ENCODE assay signal across 27 cellular contexts in the genomic region with DNA sequence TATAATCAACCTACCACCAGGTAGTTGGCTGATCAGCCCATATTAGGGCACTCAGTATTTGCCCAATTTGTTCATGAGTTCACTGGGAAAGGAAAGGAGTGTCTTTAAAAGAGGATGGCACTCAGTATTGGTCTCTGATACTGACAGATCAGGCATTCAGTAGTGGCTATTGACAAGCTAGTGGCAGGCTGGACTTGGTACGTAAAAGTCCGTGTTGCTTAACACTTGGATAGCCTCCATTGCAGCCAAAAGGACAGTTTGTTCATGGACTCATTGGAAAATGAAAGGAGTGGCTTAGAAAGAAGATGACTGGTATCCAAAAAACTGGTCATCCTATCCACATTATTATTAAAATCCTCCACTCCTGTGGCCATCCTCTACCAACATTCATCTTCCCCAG.
"Had no signal": no experiment of that assay in that cellular context is flagged by ENCODE, and none has a peak within 500 bp of the region (broad histone marks: within the 10 kb centered on the region; RNA-seq: fewer than 3 reads in every experiment).

No MANE protein-coding gene starts in this region.

- H3K9me3 ChIP-seq: gastroesophageal sphincter, heart right ventricle, neutrophil, prostate gland, right atrium auricular region, spleen, testis, tibial artery, upper lobe of left lung, uterus had no signal

- H2AFZ ChIP-seq: parathyroid adenoma had no signal

- DNase-seq: dorsolateral prefrontal cortex; effector CD4-positive, alpha-beta T cell; foreskin keratinocyte; glutamatergic neuron; heart right ventricle; hypothalamus; immature natural killer cell; islet precursor cell; kidney glomerular epithelial cell; left colon; left ventricle myocardium superior; natural killer cell; spleen; stimulated activated CD4-positive, alpha-beta T cell treated with anti-CD3 and anti-CD28 coated beads, Interleukin-4, amount 100 ng/mL, for 4 hours; stimulated activated naive CD8-positive, alpha-beta T cell treated with anti-CD3 and anti-CD28 coated beads, Interleukin-15, Interleukin-2, amounts not matched to agents 100 U/mL and 50 U/mL, for 24 hours; testis; upper lobe of left lung; uterus had no signal

- H3K36me3 ChIP-seq: gastroesophageal sphincter, heart right ventricle, neutrophil, prostate gland, right atrium auricular region, spleen, tibial artery, upper lobe of left lung, uterus had no signal

- H3K27ac ChIP-seq: foreskin keratinocyte, gastroesophageal sphincter, heart right ventricle, neutrophil, parathyroid adenoma, prostate gland, right atrium auricular region, skin epidermis, spleen, testis, tibial artery, upper lobe of left lung, uterus had no signal

- H3K27me3 ChIP-seq: dorsolateral prefrontal cortex, foreskin keratinocyte, gastroesophageal sphincter, heart right ventricle, neutrophil, right atrium auricular region, spleen, testis, tibial artery, upper lobe of left lung, uterus had no signal

- H3K4me3 ChIP-seq: dorsolateral prefrontal cortex, gastroesophageal sphincter, heart right ventricle, lung, prostate gland, right atrium auricular region, skin epidermis, spleen, testis, tibial artery, upper lobe of left lung, uterus had no signal

- H3K4me1 ChIP-seq: gastroesophageal sphincter, heart right ventricle, parathyroid adenoma, prostate gland, spleen, testis, tibial artery, upper lobe of left lung, uterus had no signal

- H3K79me2 ChIP-seq: parathyroid adenoma had no signal

- ATAC-seq: foreskin keratinocyte; gastroesophageal sphincter; heart right ventricle; left colon; left ventricle myocardium superior; natural killer cell; stimulated activated memory B cell treated with anti-CD40 and anti-IgM and Interleukin-4, amounts not matched to agents 10 μg/mL and 1 μg/mL and 100 μg/mL, for 72 hours; stimulated activated naive CD8-positive, alpha-beta T cell treated with anti-CD3 and anti-CD28 coated beads, Interleukin-15, Interleukin-2, amounts not matched to agents 100 U/mL and 50 U/mL, for 24 hours had no signal

- H3K9ac ChIP-seq: parathyroid adenoma had no signal
